In the genomic region with DNA sequence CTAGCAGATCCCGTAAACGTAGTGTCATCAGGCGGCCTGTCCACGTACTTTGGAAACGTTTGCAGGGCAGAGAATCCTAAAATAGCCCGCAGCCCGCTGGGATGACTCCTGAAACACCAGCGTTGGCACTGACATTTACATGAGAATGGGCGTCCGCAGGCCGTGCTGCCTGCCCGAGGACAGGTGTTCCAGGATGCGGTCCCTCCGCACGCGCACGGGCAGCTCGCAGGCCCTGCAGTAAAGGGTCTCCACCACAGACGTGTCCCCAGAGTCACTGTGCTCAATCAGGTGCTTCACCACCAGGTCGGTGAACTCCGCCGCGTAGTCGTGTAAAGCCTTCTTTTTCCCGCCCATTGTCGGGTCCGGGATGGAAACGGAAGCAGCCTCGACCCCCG, we compare ENCODE assay signal across 8 cellular contexts. TPM values are rescaled to one million over a fixed set of nuclear protein-coding genes. Genes with fewer than 3 reads are reported as not detected.
DNase-seq lines count a peak whose midpoint lies in the region; ATAC-seq lines count a peak whose summit lies in the region.

No MANE protein-coding gene starts in this region.

- peak overlapping the region; percentile 74 for H3K4me3 Mint-ChIP-seq in central memory CD8-positive, alpha-beta T cell

- H2AK5ac ChIP-seq in mesendoderm (ENCODE audit: low read length) = no peak overlapping the region

- peaks cover 10% of the 10 kb centered on the region for H3K36me3 Mint-ChIP-seq in central memory CD8-positive, alpha-beta T cell (ENCODE audit: insufficient read depth)

- H3K4me3 ChIP-seq in ACC112 (ENCODE audit: low read depth, low read length) (peak overlapping the region; percentile 76), mesendoderm (ENCODE audit: low read length) (peak overlapping the region; percentile 75)

- H3K27me3 ChIP-seq in ACC112 (ENCODE audit: insufficient read depth, low read length) (peaks cover 6% of the 10 kb centered on the region; the same call in 1 of the 2 replicates), mesendoderm (ENCODE audit: insufficient read depth, low read length, poor library complexity) (no peaks in the 10 kb centered on the region)

- DNase-seq in central memory CD8-positive, alpha-beta T cell (ENCODE audit: low spot score in 2 of 2) = no peak
- peak; percentile 35 for DNase-seq in mesendoderm
- no peak for DNase-seq in NCI-H1105 treated with DMSO at 0.1 percent for 48 hours (lab: John Stamatoyannopoulos, UW)
- DNase-seq in foreskin melanocyte = no peak

- no peak overlapping the region for H3K4ac ChIP-seq in mesendoderm (ENCODE audit: low read depth, low read length)

- no peak overlapping the region for H3K18ac ChIP-seq in mesendoderm (ENCODE audit: low read length)

- peak overlapping the region; percentile 87 for H3K27ac Mint-ChIP-seq in central memory CD8-positive, alpha-beta T cell (ENCODE audit: low read depth)

- H3K79me2 ChIP-seq in ACC112 (ENCODE audit: control insufficient read depth, insufficient read depth, low read length, unreplicated experiment) = peaks cover 17% of the 10 kb centered on the region
- peaks cover 7% of the 10 kb centered on the region for H3K79me2 ChIP-seq in mesendoderm (ENCODE audit: control insufficient read depth, insufficient read depth, low read length)

- no peak overlapping the region for H2BK5ac ChIP-seq in mesendoderm (ENCODE audit: low read length)

- H3K27ac ChIP-seq in ACC112 (ENCODE audit: low read depth, low read length) = no peak overlapping the region
- H3K27ac ChIP-seq in mesendoderm (ENCODE audit: low read depth, low read length) = no peak overlapping the region

- no peak overlapping the region for H2BK120ac ChIP-seq in mesendoderm (ENCODE audit: low read depth, low read length)

- no peak overlapping the region for H2AFZ ChIP-seq in ACC112 (ENCODE audit: low read length, unreplicated experiment)

- peaks cover 12% of the 10 kb centered on the region for H3K79me1 ChIP-seq in mesendoderm (ENCODE audit: low read length)

- H3K4me1 ChIP-seq in ACC112 (ENCODE audit: control insufficient read depth, insufficient read depth, low read length, unreplicated experiment) (peaks cover 19% of the 10 kb centered on the region), mesendoderm (ENCODE audit: control insufficient read depth, low read depth, low read length) (peaks cover 2% of the 10 kb centered on the region)

- H4K5ac ChIP-seq in mesendoderm (ENCODE audit: low read length) = no peak overlapping the region

- peak overlapping the region; percentile 89 for H3K9ac ChIP-seq in mesendoderm (ENCODE audit: low read length)

- H3K56ac ChIP-seq in mesendoderm (ENCODE audit: low read length) = peak overlapping the region; percentile 94

- no peaks in the 10 kb centered on the region for H3K36me3 ChIP-seq in ACC112 (ENCODE audit: insufficient read depth, low read length)
- H3K36me3 ChIP-seq in mesendoderm (ENCODE audit: control insufficient read depth, insufficient read depth, low read length) = peaks cover 3% of the 10 kb centered on the region

- H3K4me2 ChIP-seq in mesendoderm (ENCODE audit: low read length) = peak overlapping the region; percentile 13

- peaks cover 19% of the 10 kb centered on the region for H3K4me1 Mint-ChIP-seq in central memory CD8-positive, alpha-beta T cell

- WGBS in mesendoderm (ENCODE audit: extremely low coverage, insufficient coverage, low lambda C conversion rate) = no CpG with 5 or more reads among the region's 30 CpGs

- H3K23ac ChIP-seq in mesendoderm (ENCODE audit: low read length) = no peak overlapping the region

- no peak overlapping the region for H4K8ac ChIP-seq in mesendoderm (ENCODE audit: low read depth, low read length)

- ATAC-seq in HG03354 (IDR thresholded peaks at IDR 0.05; ENCODE audit: poor library complexity, severe bottlenecking, unreplicated experiment) (peak; percentile 17), HG03095 (IDR thresholded peaks at IDR 0.05; ENCODE audit: unreplicated experiment) (no peak), GM21619 (IDR thresholded peaks at IDR 0.05; ENCODE audit: unreplicated experiment) (no peak)
- no peak for ATAC-seq in central memory CD8-positive, alpha-beta T cell (replicated peaks; ENCODE audit: extremely low read depth, poor library complexity, severe bottlenecking)

- no peak overlapping the region for H2BK15ac ChIP-seq in mesendoderm (replicated peaks; ENCODE audit: low read depth)

- no peaks in the 10 kb centered on the region for H3K9me3 Mint-ChIP-seq in central memory CD8-positive, alpha-beta T cell

- no peaks in the 10 kb centered on the region for H3K27me3 Mint-ChIP-seq in central memory CD8-positive, alpha-beta T cell

RNA-seq across cellular contexts. Expression of gene CCDC27, which starts 5.9 kb away (rescaled TPM):
- polyA plus RNA-seq in mesendoderm (2013, experiment 1 of 2) = not detected
- polyA plus RNA-seq in mesendoderm (2013, experiment 2 of 2) = not detected

RNA-seq across cellular contexts. Expression of gene SMIM1, which starts 26.2 kb away (rescaled TPM):
- polyA plus RNA-seq in mesendoderm (2013, experiment 1 of 2) = 2.0 TPM
- 2.0 TPM for polyA plus RNA-seq in mesendoderm (2013, experiment 2 of 2)

RNA-seq across cellular contexts. Expression of gene LRRC47, which starts 49.9 kb away (rescaled TPM):
- polyA plus RNA-seq in mesendoderm (2013, experiment 1 of 2) = 29.4 TPM
- polyA plus RNA-seq in mesendoderm (2013, experiment 2 of 2) = 27.1 TPM
